19 cellular contexts compared by ENCODE assay signal in genomic region chr3:118480101-118480860, GRCh38.
DNase-seq lines count a peak whose midpoint lies in the region; ATAC-seq and TF ChIP-seq lines count a peak whose summit lies in the region.
"Had no signal": no experiment of that assay in that cellular context is flagged by ENCODE, and none has a peak within 500 bp of the region (broad histone marks: within the 10 kb centered on the region; RNA-seq: fewer than 3 reads in every experiment).

No MANE protein-coding gene starts in this region.

- H3K4me2 ChIP-seq in neural progenitor cell: peak overlapping the region; percentile 48

- no peaks in the 10 kb centered on the region for H3K79me2 ChIP-seq in neural progenitor cell (ENCODE audit: low read depth)

- H3K27me3 ChIP-seq in HUES6 (ENCODE audit: control insufficient read depth, insufficient read depth, low read length) (no peaks in the 10 kb centered on the region), neural progenitor cell (no peaks in the 10 kb centered on the region)
- H3K27me3 ChIP-seq: body of pancreas, left lung had no signal

- H3K9me3 ChIP-seq in HUES6 (ENCODE audit: control insufficient read depth, insufficient read depth, low read depth, low read length): no peaks in the 10 kb centered on the region
- no peaks in the 10 kb centered on the region for H3K9me3 ChIP-seq in neural progenitor cell (ENCODE audit: low read depth)
- H3K9me3 ChIP-seq: body of pancreas, left lung, thoracic aorta had no signal

- no peak overlapping the region for H3K4me3 Mint-ChIP-seq in neural progenitor cell
- H3K4me3 Mint-ChIP-seq: activated CD4-positive, alpha-beta memory T cell treated with anti-CD3 and anti-CD28 coated beads for 36 hours had no signal

- no peak overlapping the region for H2AFZ ChIP-seq in neural progenitor cell (replicated peaks)

- H3K27ac Mint-ChIP-seq in neural progenitor cell: no peak overlapping the region
- H3K27ac Mint-ChIP-seq: activated CD4-positive, alpha-beta memory T cell treated with anti-CD3 and anti-CD28 coated beads for 36 hours; activated naive CD4-positive, alpha-beta T cell treated with anti-CD3 and anti-CD28 coated beads, Interleukin-2, amount 50 U/mL, for 72 hours had no signal

- H3K4me1 ChIP-seq in HUES6 (ENCODE audit: control insufficient read depth, insufficient read depth, low read length) (peaks cover 50% of the 10 kb centered on the region), neural progenitor cell (peaks cover 16% of the 10 kb centered on the region)
- H3K4me1 ChIP-seq: body of pancreas, left lung had no signal

- H3K9ac ChIP-seq in HUES6 (ENCODE audit: low read length): peak overlapping the region; percentile 15
- no peak overlapping the region for H3K9ac ChIP-seq in neural progenitor cell

- H3K36me3 ChIP-seq in HUES6 (ENCODE audit: control insufficient read depth, insufficient read depth, low read length) (no peaks in the 10 kb centered on the region), neural progenitor cell (no peaks in the 10 kb centered on the region)
- H3K36me3 ChIP-seq: left lung, thoracic aorta had no signal

- H3K27me3 Mint-ChIP-seq in neural progenitor cell (ENCODE audit: insufficient read depth, low read depth): peaks cover 2% of the 10 kb centered on the region
- H3K27me3 Mint-ChIP-seq: activated CD4-positive, alpha-beta memory T cell treated with anti-CD3 and anti-CD28 coated beads for 36 hours had no signal

- no peak for DNase-seq in neural progenitor cell (ENCODE audit: low spot score)
- DNase-seq in cerebellar nuclear complex (lab: John Stamatoyannopoulos, UW): no peak
- no peak for DNase-seq in D341Med (ENCODE audit: low spot score)
- DNase-seq: activated CD4-positive, alpha-beta memory T cell treated with anti-CD3 and anti-CD28 coated beads for 36 hours; activated T-cell treated with anti-CD3 and anti-CD28 coated beads, Interleukin-2, amount 50 U/mL, for 1 hour; body of pancreas; GF-D8; left lung; NCI-H1092; NCI-H82; retina; stimulated activated CD4-positive, alpha-beta T cell treated with anti-CD3 and anti-CD28 coated beads, Interleukin-12 subunit alpha, Interleukin-12 subunit beta, amount 100 ng/mL, for 4 hours had no signal

- no peak for TF ChIP-seq CTCF in neural progenitor cell (IDR thresholded peaks at IDR 0.05)

- H3K9me3 Mint-ChIP-seq in neural progenitor cell: no peaks in the 10 kb centered on the region
- H3K9me3 Mint-ChIP-seq: activated CD4-positive, alpha-beta memory T cell treated with anti-CD3 and anti-CD28 coated beads for 36 hours had no signal

- H3K4me1 Mint-ChIP-seq in neural progenitor cell: no peaks in the 10 kb centered on the region

- no peaks in the 10 kb centered on the region for H3K36me3 Mint-ChIP-seq in neural progenitor cell
- H3K36me3 Mint-ChIP-seq: activated CD4-positive, alpha-beta memory T cell treated with anti-CD3 and anti-CD28 coated beads for 36 hours; activated naive CD4-positive, alpha-beta T cell treated with anti-CD3 and anti-CD28 coated beads, Interleukin-2, amount 50 U/mL, for 72 hours had no signal

- H3F3A ChIP-seq in neural progenitor cell (ENCODE audit: low read depth): no peaks in the 10 kb centered on the region

- no peaks in the 10 kb centered on the region for H4K20me1 ChIP-seq in neural progenitor cell (ENCODE audit: low read depth)

- ATAC-seq in GM18868 (IDR thresholded peaks at IDR 0.05; ENCODE audit: unreplicated experiment) (peak; percentile 58), HG02798 (IDR thresholded peaks at IDR 0.05; ENCODE audit: poor library complexity, unreplicated experiment) (peak; percentile 33), GM19452 (IDR thresholded peaks at IDR 0.05; ENCODE audit: unreplicated experiment) (no peak)
- ATAC-seq: activated naive CD4-positive, alpha-beta T cell treated with anti-CD3 and anti-CD28 coated beads, Interleukin-2, amount 50 U/mL, for 72 hours; body of pancreas; left lung had no signal

- H3K27ac ChIP-seq in HUES6 (ENCODE audit: low read depth, low read length) (peak overlapping the region; percentile 92), neural progenitor cell (no peak overlapping the region)
- H3K27ac ChIP-seq: body of pancreas, coronary artery, left lung, thoracic aorta had no signal

- H3K4me3 ChIP-seq in HUES6 (ENCODE audit: low read depth, low read length): no peak overlapping the region; the same call in 1 of the 2 replicates
- H3K4me3 ChIP-seq in neural progenitor cell: no peak overlapping the region
- H3K4me3 ChIP-seq: body of pancreas, coronary artery, left lung, thoracic aorta had no signal
